Comparison of ENCODE assay signal across 16 cellular contexts in the genomic region with DNA sequence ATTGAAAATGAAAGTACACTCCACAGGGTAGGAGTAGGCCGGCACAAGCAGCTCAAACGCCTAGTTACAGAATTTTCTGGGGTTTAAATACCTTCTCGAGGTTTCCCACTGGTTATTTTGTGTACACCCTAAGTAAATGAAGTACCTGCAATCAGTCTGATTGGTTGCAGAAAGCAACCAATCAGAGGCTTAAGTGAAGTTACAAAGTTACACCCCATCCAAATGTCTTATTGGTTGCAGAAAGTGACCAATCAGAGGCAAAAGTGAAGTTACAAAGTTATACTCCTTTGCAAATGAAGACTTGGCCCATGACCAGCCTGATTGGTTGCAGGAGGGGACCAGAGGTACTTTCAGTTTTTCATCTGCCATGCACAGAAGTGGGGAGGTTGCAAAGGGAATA. TPM values are rescaled to one million over a fixed set of nuclear protein-coding genes. Genes with fewer than 3 reads are reported as not detected.
A peak's percentile ranks its signal among the peaks of the same experiment; 100 is the strongest.
DNase-seq lines count a peak whose midpoint lies in the region; ATAC-seq, FAIRE-seq and TF ChIP-seq lines count a peak whose summit lies in the region.
"Had no signal": no experiment of that assay in that cellular context is flagged by ENCODE, and none has a peak within 500 bp of the region (broad histone marks: within the 10 kb centered on the region; RNA-seq: fewer than 3 reads in every experiment).

No MANE protein-coding gene starts in this region.

- 71% methylated on average over 3 of the region's 3 CpGs for WGBS in A549 (ENCODE audit: missing lambda C conversion rate)
- 68 to 79% methylated on average over 3 of the region's 3 CpGs for WGBS in GM23248 (ENCODE audit: low coverage in 1 of 2, low lambda C conversion rate in 2 of 2, missing lambda C conversion rate in 2 of 2), 2 experiments

- H3K4me1 ChIP-seq in A549 (no peaks in the 10 kb centered on the region), GM23248 (ENCODE audit: insufficient read depth) (no peaks in the 10 kb centered on the region), endothelial cell of umbilical vein (ENCODE audit: control insufficient read depth, extremely low read depth, insufficient read depth, low read length) (peaks cover 10% of the 10 kb centered on the region)

- H3K79me2 ChIP-seq in GM23248 (ENCODE audit: insufficient read depth) (no peaks in the 10 kb centered on the region), endothelial cell of umbilical vein (ENCODE audit: control insufficient read depth, insufficient read depth, low read length) (no peaks in the 10 kb centered on the region)

- no peak for TF ChIP-seq RAD21 in A549 (conservative IDR thresholded peaks at IDR 0.05 in 1 of 2, IDR thresholded peaks at IDR 0.05 in 1 of 2)

- in situ Hi-C loops in GM23248 (cut with MboI) = no loop called here

- H3K9me3 ChIP-seq in A549 (no peaks in the 10 kb centered on the region), GM23248 (ENCODE audit: low read depth) (no peaks in the 10 kb centered on the region), endothelial cell of umbilical vein (replicated peaks; ENCODE audit: control insufficient read depth, insufficient read depth, low read length) (no peaks in the 10 kb centered on the region)
- H3K9me3 ChIP-seq: Caco-2, SJSA1 had no signal

- CTCF ChIA-PET in A549 (lab: Yijun Ruan, JAX) = no interaction called here
- CTCF ChIA-PET in endothelial cell of umbilical vein (lab: Charles Lee) = no interaction called here
- CTCF ChIA-PET in activated naive CD4-positive, alpha-beta T cell treated with anti-CD3 and anti-CD28 coated beads, Interleukin-2, amount 10 ng/mL, durations not matched to agents 7 days and 5 days (lab: Charles Lee) = no interaction called here

- no peak for TF ChIP-seq POLR2A in A549 (IDR thresholded peaks at IDR 0.05; ENCODE audit: low read length)
- TF ChIP-seq POLR2A in endothelial cell of umbilical vein (IDR thresholded peaks at IDR 0.05; ENCODE audit: low read depth, low read length) = no peak

- H3K36me3 Mint-ChIP-seq in activated naive CD4-positive, alpha-beta T cell treated with anti-CD3 and anti-CD28 coated beads, Interleukin-2, amount 10 ng/mL, durations not matched to agents 7 days and 5 days = peaks cover 3% of the 10 kb centered on the region

- no peak for TF ChIP-seq EP300 in A549 (IDR thresholded peaks at IDR 0.05)

- H3K9me1 ChIP-seq in endothelial cell of umbilical vein (replicated peaks; ENCODE audit: control insufficient read depth, extremely low read depth, insufficient read depth, low read length) = no peaks in the 10 kb centered on the region

- TF ChIP-seq CTCF in A549 (IDR thresholded peaks at IDR 0.05) = no peak
- TF ChIP-seq CTCF in endothelial cell of umbilical vein (IDR thresholded peaks at IDR 0.05; ENCODE audit: extremely low read depth in 1 of 2, insufficient read depth in 1 of 2, low read depth in 1 of 2, low read length in 2 of 2) = no peak

- no peak overlapping the region for H3K4me3 Mint-ChIP-seq in activated naive CD4-positive, alpha-beta T cell treated with anti-CD3 and anti-CD28 coated beads, Interleukin-2, amount 10 ng/mL, durations not matched to agents 7 days and 5 days
- H3K4me3 Mint-ChIP-seq: H9 had no signal

- H2AFZ ChIP-seq in GM23248 (no peak overlapping the region), endothelial cell of umbilical vein (ENCODE audit: low read depth, low read length) (peak overlapping the region; percentile 40)

- POLR2A ChIA-PET in A549 (lab: Yijun Ruan, JAX) (no interaction called here), endothelial cell of umbilical vein (lab: Charles Lee) (no interaction called here)

- intact Hi-C loops in endothelial cell of umbilical vein (cut with micrococcal nuclease) = no loop called here

- H3K4me3 ChIP-seq in A549 (no peak overlapping the region), GM23248 (no peak overlapping the region), endothelial cell of umbilical vein (replicated peaks in 1 of 3; ENCODE audit: insufficient read depth in 1 of 3, low read depth in 1 of 3, low read length in 3 of 3) (no peak overlapping the region)
- H3K4me3 ChIP-seq: SJSA1 had no signal

- H3K36me3 ChIP-seq in GM23248 (ENCODE audit: low read depth) = no peaks in the 10 kb centered on the region
- H3K36me3 ChIP-seq in endothelial cell of umbilical vein (ENCODE audit: control insufficient read depth in 2 of 2, extremely low read depth in 1 of 2, insufficient read depth in 2 of 2, low read length in 2 of 2) = no peaks in the 10 kb centered on the region
- H3K36me3 ChIP-seq: SJSA1 had no signal

- no peak overlapping the region for H3K9ac ChIP-seq in GM23248
- no peak overlapping the region for H3K9ac ChIP-seq in endothelial cell of umbilical vein (replicated peaks; ENCODE audit: extremely low read depth, insufficient read depth, low read length)
- H3K9ac ChIP-seq: KMS-11 had no signal

- ATAC-seq in A549 (no peak), HG02938 (IDR thresholded peaks at IDR 0.05; ENCODE audit: unreplicated experiment) (no peak)

- no peaks in the 10 kb centered on the region for H3F3A ChIP-seq in GM23248 (ENCODE audit: insufficient read depth)

- no TSS peak for BruUV-seq in endothelial cell of umbilical vein (replicated peaks; lab: Mats Ljungman, UMichigan)

- peaks cover 2% of the 10 kb centered on the region for H3K9me3 Mint-ChIP-seq in activated naive CD4-positive, alpha-beta T cell treated with anti-CD3 and anti-CD28 coated beads, Interleukin-2, amount 10 ng/mL, durations not matched to agents 7 days and 5 days

- dilution Hi-C loops in endothelial cell of umbilical vein (cut with MboI; ENCODE audit: extremely low pct_ligation_motif_present, low sequenced_read_pairs) = no loop called here

- H3K4me2 ChIP-seq in A549 (no peak overlapping the region), GM23248 (ENCODE audit: unreplicated experiment) (peak overlapping the region; percentile 12), endothelial cell of umbilical vein (ENCODE audit: insufficient read depth, low read length) (no peak overlapping the region)
- H3K4me2 ChIP-seq: KMS-11 had no signal

- H4K20me1 ChIP-seq in GM23248 (ENCODE audit: insufficient read depth) (no peaks in the 10 kb centered on the region), endothelial cell of umbilical vein (replicated peaks; ENCODE audit: control insufficient read depth, extremely low read depth, insufficient read depth, low read length) (no peaks in the 10 kb centered on the region)

- DNase-seq in A549 (ENCODE audit: low read depth in 1 of 2, low spot score in 1 of 2) (no peak), GM23248 (no peak), NAMALWA (ENCODE audit: low spot score) (peak; percentile 8), endothelial cell of umbilical vein (ENCODE audit: low read depth, low spot score) (no peak)
- DNase-seq in activated naive CD4-positive, alpha-beta T cell treated with anti-CD3 and anti-CD28 coated beads, Interleukin-2, amount 10 ng/mL, durations not matched to agents 7 days and 5 days = no peak
- no peak for DNase-seq in stimulated activated CD4-positive, alpha-beta T cell treated with anti-CD3 and anti-CD28 coated beads, Interleukin-12 subunit alpha, Interleukin-12 subunit beta, amount 100 ng/mL, for 4 hours
- DNase-seq: Caco-2; H9; NCI-H187 treated with DMSO at 0.1 percent for 48 hours; NCI-H446; NCI-H69; NK-92 treated with Interleukin-12 subunit alpha and Interleukin-12 subunit beta, amount 100 ng/mL, for 24 hours had no signal

- no peaks in the 10 kb centered on the region for H3K27me3 Mint-ChIP-seq in activated naive CD4-positive, alpha-beta T cell treated with anti-CD3 and anti-CD28 coated beads, Interleukin-2, amount 10 ng/mL, durations not matched to agents 7 days and 5 days

- peaks cover 15% of the 10 kb centered on the region for H3K4me1 Mint-ChIP-seq in activated naive CD4-positive, alpha-beta T cell treated with anti-CD3 and anti-CD28 coated beads, Interleukin-2, amount 10 ng/mL, durations not matched to agents 7 days and 5 days

- FAIRE-seq in A549 (lab: Jason Lieb, UNC) (peak; percentile 51), endothelial cell of umbilical vein (lab: Jason Lieb, UNC) (no peak)

- H3K9me2 ChIP-seq in GM23248 (ENCODE audit: insufficient read depth) = no peaks in the 10 kb centered on the region

- H3K27ac ChIP-seq in A549 = no peak overlapping the region
- no peak overlapping the region for H3K27ac ChIP-seq in GM23248
- H3K27ac ChIP-seq in endothelial cell of umbilical vein (ENCODE audit: insufficient read depth, low read depth, low read length) = no peak overlapping the region
- H3K27ac ChIP-seq: KMS-11, RWPE1, SJSA1 had no signal

- H3K27me3 ChIP-seq in GM23248 (replicated peaks; ENCODE audit: insufficient read depth) (peaks cover 4% of the 10 kb centered on the region), endothelial cell of umbilical vein (ENCODE audit: control insufficient read depth in 2 of 2, insufficient read depth in 2 of 2, low read length in 2 of 2) (no peaks in the 10 kb centered on the region)
- H3K27me3 ChIP-seq: SJSA1 had no signal

- no peak overlapping the region for H3K27ac Mint-ChIP-seq in activated naive CD4-positive, alpha-beta T cell treated with anti-CD3 and anti-CD28 coated beads, Interleukin-2, amount 10 ng/mL, durations not matched to agents 7 days and 5 days

RNA-seq across cellular contexts. Expression of gene ERAP2, which starts 33.2 kb away (rescaled TPM):
- polyA plus RNA-seq in A549 (2011; rRNA removed) = 2.2 and 3.3 TPM in 2 replicates
- polyA plus RNA-seq in A549 (2012; cell fraction: cytosol; rRNA removed) = 0.28 and 0.36 TPM in 2 replicates
- 0.44 and 0.67 TPM in 2 replicates for polyA plus RNA-seq in A549 (2012; cell fraction: nucleus; rRNA removed)
- polyA plus RNA-seq in A549 (2017; fragmentation: RNase III; extraction: RNeasy Plus Mini Kit Qiagen cat#74134 plus additional on column Dnase treatment) = 0.96 to 1.5 TPM (median 1.0 TPM) in 3 replicates
- 3.3 and 3.5 TPM in 2 replicates for polyA minus RNA-seq in A549 (2011; rRNA and poly(A)+ RNA removed)
- total RNA-seq in GM23248 (2014; rRNA removed; shearing (Covaris generic)) = 0.38 and 1.8 TPM in 2 replicates
- 0.32 and 1.1 TPM in 2 replicates for polyA plus RNA-seq in GM23248 (2016; fragmentation: Nextera tagmentation; extraction: Ambion mirVana)
- total RNA-seq in endothelial cell of umbilical vein = 6.1 and 10.0 TPM in 2 replicates
- polyA plus RNA-seq in endothelial cell of umbilical vein = 3.1 and 3.2 TPM in 2 replicates
- polyA plus RNA-seq in endothelial cell of umbilical vein (2011; cell fraction: cytosol; rRNA removed) = 1.6 and 2.3 TPM in 2 replicates
- 13.2 and 13.6 TPM in 2 replicates for polyA plus RNA-seq in endothelial cell of umbilical vein (2011; cell fraction: nucleus; rRNA removed)
- 1.8 and 5.1 TPM in 2 replicates for polyA plus RNA-seq in endothelial cell of umbilical vein (2012)
- polyA minus RNA-seq in endothelial cell of umbilical vein = 14.3 and 28.4 TPM in 2 replicates
- 1.6 TPM for polyA minus RNA-seq in endothelial cell of umbilical vein (2011; cell fraction: cytosol; rRNA and poly(A)+ RNA removed)
- polyA minus RNA-seq in endothelial cell of umbilical vein (2011; cell fraction: nucleus; rRNA and poly(A)+ RNA removed) = 28.6 and 46.3 TPM in 2 replicates

RNA-seq across cellular contexts. Expression of gene ERAP1, which starts 35.4 kb away (rescaled TPM):
- polyA plus RNA-seq in A549 (2011; rRNA removed) (28.2 and 32.7 TPM in 2 replicates), A549 (2017; fragmentation: RNase III; extraction: RNeasy Plus Mini Kit Qiagen cat#74134 plus additional on column Dnase treatment) (7.6 to 8.6 TPM (median 8.4 TPM) in 3 replicates), GM23248 (2016; fragmentation: Nextera tagmentation; extraction: Ambion mirVana) (8.7 and 9.0 TPM in 2 replicates), endothelial cell of umbilical vein (56.8 and 61.9 TPM in 2 replicates)
- 5.1 and 5.2 TPM in 2 replicates for polyA plus RNA-seq in A549 (2012; cell fraction: cytosol; rRNA removed)
- polyA plus RNA-seq in A549 (2012; cell fraction: nucleus; rRNA removed) = 9.8 and 10.7 TPM in 2 replicates
- 33.1 and 62.9 TPM in 2 replicates for polyA minus RNA-seq in A549 (2011; rRNA and poly(A)+ RNA removed)
- 16.8 and 21.0 TPM in 2 replicates for total RNA-seq in GM23248 (2014; rRNA removed; shearing (Covaris generic))
- total RNA-seq in endothelial cell of umbilical vein = 55.5 and 72.7 TPM in 2 replicates
- 32.6 and 33.9 TPM in 2 replicates for polyA plus RNA-seq in endothelial cell of umbilical vein (2011; cell fraction: cytosol; rRNA removed)
- 54.0 and 67.7 TPM in 2 replicates for polyA plus RNA-seq in endothelial cell of umbilical vein (2011; cell fraction: nucleus; rRNA removed)
- polyA plus RNA-seq in endothelial cell of umbilical vein (2012) = 33.0 and 38.7 TPM in 2 replicates
- 187 and 207 TPM in 2 replicates for polyA minus RNA-seq in endothelial cell of umbilical vein
- polyA minus RNA-seq in endothelial cell of umbilical vein (2011; cell fraction: cytosol; rRNA and poly(A)+ RNA removed) = 11.3 TPM
- polyA minus RNA-seq in endothelial cell of umbilical vein (2011; cell fraction: nucleus; rRNA and poly(A)+ RNA removed) = 52.7 and 98.6 TPM in 2 replicates
